Comparison of ENCODE assay signal across 8 cellular contexts in the genomic region with DNA sequence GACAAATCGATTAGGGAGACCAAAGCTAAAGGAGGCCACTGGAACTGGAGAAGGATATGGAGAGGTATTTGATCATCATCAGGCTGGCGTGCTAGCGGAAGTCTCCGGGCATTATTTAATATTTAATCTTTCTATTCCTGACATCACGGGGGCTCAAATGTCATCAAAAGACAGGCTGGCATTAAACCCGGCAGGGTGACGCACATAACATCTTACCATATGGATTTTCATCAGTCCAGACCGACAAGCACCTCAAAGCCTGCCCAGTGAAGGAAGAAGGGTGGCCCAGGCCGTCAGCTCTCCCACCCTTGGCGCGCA. TPM values are rescaled to one million over a fixed set of nuclear protein-coding genes. Genes with fewer than 3 reads are reported as not detected.
DNase-seq lines count a peak whose midpoint lies in the region; ATAC-seq and TF ChIP-seq lines count a peak whose summit lies in the region.

No MANE protein-coding gene starts in this region.

- H3K4me1 ChIP-seq in CD4-positive, CD25-positive, alpha-beta regulatory T cell (ENCODE audit: control insufficient read depth, insufficient read depth, low read length, poor library complexity, severe bottlenecking) = peaks cover 39% of the 10 kb centered on the region
- no peaks in the 10 kb centered on the region for H3K4me1 ChIP-seq in NT2/D1 (ENCODE audit: insufficient read depth, insufficient read length)
- no peaks in the 10 kb centered on the region for H3K4me1 ChIP-seq in mesendoderm (ENCODE audit: control insufficient read depth, low read depth, low read length)
- H3K4me1 ChIP-seq in aorta (ENCODE audit: control insufficient read depth in 1 of 2, insufficient read depth in 2 of 2, low read length in 2 of 2) = peaks cover 0 to 3% of the 10 kb centered on the region in 2 donors

- H3K27ac ChIP-seq in CD4-positive, CD25-positive, alpha-beta regulatory T cell (ENCODE audit: insufficient read depth, low read length, poor library complexity, severe bottlenecking) = peak overlapping the region; percentile 81
- H3K27ac ChIP-seq in mesendoderm (ENCODE audit: low read depth, low read length) = peak overlapping the region; percentile 42
- H3K27ac ChIP-seq in aorta (ENCODE audit: low read depth in 1 of 2, low read length in 2 of 2) = peak overlapping the region in 1 of 2 donors; percentile 56

- H3K27me3 ChIP-seq in CD4-positive, CD25-positive, alpha-beta regulatory T cell (ENCODE audit: control insufficient read depth, insufficient read depth, low read length) = no peaks in the 10 kb centered on the region
- H3K27me3 ChIP-seq in NT2/D1 (ENCODE audit: insufficient read depth, insufficient read length) (no peaks in the 10 kb centered on the region), mesendoderm (ENCODE audit: insufficient read depth, low read length, poor library complexity) (no peaks in the 10 kb centered on the region), aorta (ENCODE audit: control insufficient read depth in 1 of 2, insufficient read depth in 2 of 2, low read length in 1 of 2) (no peaks in the 10 kb centered on the region)

- no peaks in the 10 kb centered on the region for H3K36me3 ChIP-seq in CD4-positive, CD25-positive, alpha-beta regulatory T cell (ENCODE audit: control insufficient read depth, insufficient read depth, low read length)
- H3K36me3 ChIP-seq in NT2/D1 (ENCODE audit: insufficient read depth, insufficient read length, low read length) = no peaks in the 10 kb centered on the region
- no peaks in the 10 kb centered on the region for H3K36me3 ChIP-seq in mesendoderm (ENCODE audit: control insufficient read depth, insufficient read depth, low read length)
- H3K36me3 ChIP-seq in aorta (ENCODE audit: control insufficient read depth in 1 of 2, insufficient read depth in 2 of 2, low read length in 1 of 2) = no peaks in the 10 kb centered on the region

- TF ChIP-seq CTCF in choroid plexus epithelial cell (conservative IDR thresholded peaks at IDR 0.05; ENCODE audit: low read depth, low read length) = no peak

- peak overlapping the region; percentile 92 for H3K4me3 ChIP-seq in CD4-positive, CD25-positive, alpha-beta regulatory T cell (ENCODE audit: low read depth, low read length)
- H3K4me3 ChIP-seq in NT2/D1 (ENCODE audit: insufficient read length, low read depth) = peak overlapping the region; percentile 72
- H3K4me3 ChIP-seq in choroid plexus epithelial cell (ENCODE audit: low read depth, low read length) = peak overlapping the region; percentile 97
- peak overlapping the region; percentile 78 for H3K4me3 ChIP-seq in mesendoderm (ENCODE audit: low read length)
- peak overlapping the region; percentile 47 to 70 for H3K4me3 ChIP-seq in aorta (ENCODE audit: low read length in 2 of 2)

- no peak for DNase-seq in CD4-positive, CD25-positive, alpha-beta regulatory T cell
- DNase-seq in NT2/D1 (ENCODE audit: low read depth, low spot score) (no peak), choroid plexus epithelial cell (ENCODE audit: low read depth) (peak; percentile 30), mesendoderm (no peak), aorta (peak in 1 of 2 donors; percentile 72)
- DNase-seq in activated effector memory CD4-positive, alpha-beta T cell treated with anti-CD3 and anti-CD28 coated beads, Interleukin-2, amount 50 U/mL, for 16 hours = no peak
- DNase-seq in NK-92 treated with Interleukin-12 subunit alpha and Interleukin-12 subunit beta, amount 100 ng/mL, for 24 hours (lab: John Stamatoyannopoulos, UW) = no peak

- H4K5ac ChIP-seq in mesendoderm (ENCODE audit: low read length) = no peak overlapping the region

- peak overlapping the region; percentile 9 for H3K4me2 ChIP-seq in mesendoderm (ENCODE audit: low read length)

- no peak overlapping the region for H2BK15ac ChIP-seq in mesendoderm (replicated peaks; ENCODE audit: low read depth)

- H3K27me3 Mint-ChIP-seq in CD4-positive, CD25-positive, alpha-beta regulatory T cell = no peaks in the 10 kb centered on the region

- no peak for ATAC-seq in CD4-positive, CD25-positive, alpha-beta regulatory T cell (ENCODE audit: low read depth in 2 of 2)
- peak; percentile 19 for ATAC-seq in GM21576 (IDR thresholded peaks at IDR 0.05; ENCODE audit: unreplicated experiment)
- ATAC-seq in aorta (ENCODE audit: low FRiP score) = peak; percentile 2

- no peaks in the 10 kb centered on the region for H3K79me1 ChIP-seq in mesendoderm (ENCODE audit: low read length)

- no CpG with 5 or more reads among the region's 11 CpGs for WGBS in mesendoderm (ENCODE audit: extremely low coverage, insufficient coverage, low lambda C conversion rate)
- 0 to 1% methylated on average over 11 of the region's 11 CpGs for WGBS in aorta, 2 donors

- H3K4me1 Mint-ChIP-seq in CD4-positive, CD25-positive, alpha-beta regulatory T cell = peaks cover 18 to 48% (median 32%) of the 10 kb centered on the region in 4 donors

- H3K56ac ChIP-seq in mesendoderm (ENCODE audit: low read length) = peak overlapping the region; percentile 94

- no peak overlapping the region for H2BK120ac ChIP-seq in mesendoderm (ENCODE audit: low read depth, low read length)

- no peaks in the 10 kb centered on the region for H3K79me2 ChIP-seq in mesendoderm (ENCODE audit: control insufficient read depth, insufficient read depth, low read length)

- H2BK5ac ChIP-seq in mesendoderm (ENCODE audit: low read length) = no peak overlapping the region

- H2AK5ac ChIP-seq in mesendoderm (ENCODE audit: low read length) = no peak overlapping the region

- no peak overlapping the region for H3K23ac ChIP-seq in mesendoderm (ENCODE audit: low read length)

- H3K36me3 Mint-ChIP-seq in CD4-positive, CD25-positive, alpha-beta regulatory T cell = no peaks in the 10 kb centered on the region

- H3K4ac ChIP-seq in mesendoderm (ENCODE audit: low read depth, low read length) = peak overlapping the region; percentile 18

- H3K27ac Mint-ChIP-seq in CD4-positive, CD25-positive, alpha-beta regulatory T cell = peak overlapping the region; percentile 65 to 95 (median 89)

- no peak overlapping the region for H3K18ac ChIP-seq in mesendoderm (ENCODE audit: low read length)

- H3K9me3 Mint-ChIP-seq in CD4-positive, CD25-positive, alpha-beta regulatory T cell = no peaks in the 10 kb centered on the region

- no peak overlapping the region for H4K8ac ChIP-seq in mesendoderm (ENCODE audit: low read depth, low read length)

- intact Hi-C loops in aorta (cut with DNase I) = loop anchor here in 1 of 2 donors (10.0 kb wide), 2 partner anchors 63 to 193 kb away; no protein-coding TSS in a partner anchor

- peak overlapping the region; percentile 88 to 97 (median 92) for H3K4me3 Mint-ChIP-seq in CD4-positive, CD25-positive, alpha-beta regulatory T cell

- no peaks in the 10 kb centered on the region for H3K9me3 ChIP-seq in CD4-positive, CD25-positive, alpha-beta regulatory T cell (ENCODE audit: control insufficient read depth in 2 of 2, low read length in 2 of 2)
- H3K9me3 ChIP-seq in NT2/D1 (ENCODE audit: insufficient read depth, low read length) = no peaks in the 10 kb centered on the region
- H3K9me3 ChIP-seq in aorta (ENCODE audit: control insufficient read depth, low read length) = no peaks in the 10 kb centered on the region

- H3K9ac ChIP-seq in NT2/D1 (ENCODE audit: insufficient read length, low read depth) = peak overlapping the region; percentile 87
- H3K9ac ChIP-seq in mesendoderm (ENCODE audit: low read length) = peak overlapping the region; percentile 88

RNA-seq across cellular contexts. Expression of a gene that starts 0.6 kb away (rescaled TPM):
- total RNA-seq in CD4-positive, CD25-positive, alpha-beta regulatory T cell = 28.7 TPM
- 10 to 100 TPM; 33.8 to 50.9 (median 39.3) TPM for polyA plus RNA-seq in CD4-positive, CD25-positive, alpha-beta regulatory T cell
- polyA plus RNA-seq in mesendoderm (2013, experiment 1 of 2) = 19.6 TPM
- polyA plus RNA-seq in mesendoderm (2013, experiment 2 of 2) = 19.2 TPM
- 100 to 1,000 TPM; 108 to 126 TPM for total RNA-seq in aorta
- polyA plus RNA-seq in aorta = 10 to 100 TPM; 46.6 to 69.4 TPM

RNA-seq across cellular contexts. Expression of a gene that starts 0.7 kb away (rescaled TPM):
- not detected for total RNA-seq in CD4-positive, CD25-positive, alpha-beta regulatory T cell
- under 1 TPM in 2 of 4 donors, not detected in 2; 0.76 to 0.89 TPM for polyA plus RNA-seq in CD4-positive, CD25-positive, alpha-beta regulatory T cell
- polyA plus RNA-seq in mesendoderm (2013, experiment 1 of 2) = 6.0 TPM
- polyA plus RNA-seq in mesendoderm (2013, experiment 2 of 2) = 6.3 TPM
- 1 to 10 TPM in 1 of 2 donors, under 1 TPM in 1; 0.75 to 2.7 TPM for total RNA-seq in aorta
- 10 to 100 TPM in 1 of 2 donors, 1 to 10 TPM in 1; 6.9 to 10.9 TPM for polyA plus RNA-seq in aorta

Comparison
In these comparisons a context has a peak if more than half of its experiments do, and no peak if none do; other contexts are left out.
1. ATAC-seq: peak in GM21576 (single experiment) and aorta (single experiment); none in CD4-positive, CD25-positive, alpha-beta regulatory T cell (0 of 2).
2. Peak in every context shown above with its lines, with median percentiles within 50 percentile points of each other: H3K4me3 ChIP-seq.